Comparison of ENCODE assay signal across 9 cellular contexts in genomic region chr15:61457050-61457733, GRCh38.
"Had no signal": no experiment of that assay in that cellular context is flagged by ENCODE, and none has a peak within 500 bp of the region (broad histone marks: within the 10 kb centered on the region; RNA-seq: fewer than 3 reads in every experiment).

No MANE protein-coding gene starts in this region.

- H3K36me3 ChIP-seq: HAP-1 had no signal

- H3K4me3 ChIP-seq: GM23248, HAP-1, K562 had no signal

- DNase-seq: GM23248, GOT3, H7, HFFc6, IMR-90 had no signal

- H3K9me3 ChIP-seq: HAP-1 had no signal

- ATAC-seq: HCT116, K562 had no signal

- H3K4me1 ChIP-seq: HAP-1 had no signal

- H3K27ac ChIP-seq: GM23248, HL-60 had no signal
